10 cellular contexts compared by ENCODE assay signal in the genomic region with DNA sequence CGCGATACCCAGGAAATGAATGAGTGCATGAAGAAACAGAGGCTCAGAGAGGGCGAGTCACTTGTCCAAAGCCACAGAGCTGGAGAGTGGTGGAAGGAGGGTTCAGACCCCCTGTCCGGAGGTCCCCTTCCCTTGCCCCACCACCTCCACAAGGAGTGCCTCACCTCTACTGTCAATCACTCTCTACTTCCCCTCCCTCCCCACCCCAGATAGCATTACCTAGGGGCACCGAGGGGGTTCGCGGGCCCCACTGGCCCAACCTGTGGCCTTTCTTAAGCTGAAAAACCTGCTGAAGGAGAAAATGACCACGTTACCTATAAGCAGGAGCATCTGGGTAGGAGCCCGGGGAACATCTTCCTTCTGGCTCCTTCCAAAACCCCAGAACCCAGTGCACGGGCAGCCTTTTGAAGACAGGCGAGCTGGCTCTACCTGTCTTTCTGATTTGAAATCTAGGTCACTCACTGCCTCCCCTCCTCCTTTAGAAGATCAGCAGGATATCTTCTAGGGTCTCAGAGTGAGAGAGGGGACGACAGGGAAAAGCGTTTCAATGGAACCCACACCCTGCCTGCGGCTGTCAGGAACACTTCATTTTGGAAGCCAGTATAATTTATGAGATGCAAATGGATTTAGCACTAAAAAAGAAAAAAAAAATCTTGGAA.
DNase-seq lines count a peak whose midpoint lies in the region; FAIRE-seq and TF ChIP-seq lines count a peak whose summit lies in the region.
"Had no signal": no experiment of that assay in that cellular context is flagged by ENCODE, and none has a peak within 500 bp of the region (broad histone marks: within the 10 kb centered on the region; RNA-seq: fewer than 3 reads in every experiment).

No MANE protein-coding gene starts in this region.

- FAIRE-seq in astrocyte (lab: Jason Lieb, UNC) = no peak

- H2BK12ac ChIP-seq in mesenchymal stem cell (ENCODE audit: low read length in 2 of 2) = peak overlapping the region; percentile 70 to 87

- H3K36me3 Mint-ChIP-seq in HFFc6 (ENCODE audit: low read depth) = peaks cover 5% of the 10 kb centered on the region; the same call in 1 of the 2 replicates
- peaks cover 2% of the 10 kb centered on the region for H3K36me3 Mint-ChIP-seq in astrocyte (ENCODE audit: low read depth, unreplicated experiment)
- H3K36me3 Mint-ChIP-seq: natural killer cell treated with Interleukin-12 subunit alpha and Interleukin-12 subunit beta and Interleukin-15 and Interleukin-18, amount 100 ng/mL, for 72 hours had no signal

- H2AK5ac ChIP-seq in mesenchymal stem cell (ENCODE audit: low read length, severe bottlenecking) = peak overlapping the region; percentile 4

- H3K4me2 ChIP-seq in astrocyte (ENCODE audit: low read length) (peak overlapping the region; percentile 78), mesenchymal stem cell (ENCODE audit: low read length, poor library complexity, severe bottlenecking) (no peak overlapping the region)

- H2BK5ac ChIP-seq in mesenchymal stem cell (ENCODE audit: low read depth, low read length, poor library complexity, severe bottlenecking) = no peak overlapping the region

- H3K14ac ChIP-seq in mesenchymal stem cell (ENCODE audit: low read length in 2 of 2) = peak overlapping the region in 1 of 2 experiments; percentile 44

- peak overlapping the region; percentile 82 for H2BK15ac ChIP-seq in mesenchymal stem cell (ENCODE audit: low read depth, poor library complexity, severe bottlenecking)

- H3K4ac ChIP-seq in mesenchymal stem cell (ENCODE audit: low read depth in 1 of 2, low read length in 2 of 2) = peak overlapping the region; percentile 33 to 46

- no peak overlapping the region for H3K4me3 Mint-ChIP-seq in HFFc6
- H3K4me3 Mint-ChIP-seq in astrocyte (ENCODE audit: unreplicated experiment) = no peak overlapping the region
- H3K4me3 Mint-ChIP-seq: natural killer cell treated with Interleukin-12 subunit alpha and Interleukin-12 subunit beta and Interleukin-15 and Interleukin-18, amount 100 ng/mL, for 72 hours had no signal

- H3K4me1 Mint-ChIP-seq in HFFc6 (ENCODE audit: low read depth) (peaks cover 16% of the 10 kb centered on the region), astrocyte (ENCODE audit: low read depth, unreplicated experiment) (peaks cover 1% of the 10 kb centered on the region)

- H3K18ac ChIP-seq in mesenchymal stem cell (ENCODE audit: low read depth in 1 of 2, low read length in 2 of 2) = peak overlapping the region; percentile 52 to 78

- H3K27me3 ChIP-seq in astrocyte (ENCODE audit: insufficient read depth, low read length) (no peaks in the 10 kb centered on the region), mesenchymal stem cell (ENCODE audit: control insufficient read depth in 1 of 2, insufficient read depth in 1 of 2, low read length in 2 of 2) (no peaks in the 10 kb centered on the region)

- no peak overlapping the region for H4K91ac ChIP-seq in mesenchymal stem cell (ENCODE audit: low read length)

- no peak overlapping the region for H3K4me3 ChIP-seq in astrocyte (ENCODE audit: insufficient read depth, low read depth, low read length)
- no peak overlapping the region for H3K4me3 ChIP-seq in mesenchymal stem cell (ENCODE audit: insufficient read depth in 1 of 2, low read depth in 1 of 2, low read length in 2 of 2)

- 92% methylated on average over 13 of the region's 14 CpGs for WGBS in mesenchymal stem cell

- H3K4me1 ChIP-seq in astrocyte (ENCODE audit: insufficient read depth, low read length) (peaks cover 26% of the 10 kb centered on the region), mesenchymal stem cell (ENCODE audit: control insufficient read depth, insufficient read depth, low read depth, low read length) (peaks cover 10% of the 10 kb centered on the region)

- peaks cover 4% of the 10 kb centered on the region; the same call in 1 of the 2 replicates for H3K27me3 Mint-ChIP-seq in HFFc6 (ENCODE audit: insufficient read depth)
- H3K27me3 Mint-ChIP-seq in astrocyte (ENCODE audit: low read depth, unreplicated experiment) = peaks cover 3% of the 10 kb centered on the region

- H4K8ac ChIP-seq in mesenchymal stem cell (ENCODE audit: low read length) = no peak overlapping the region

- H3K27ac Mint-ChIP-seq in HFFc6 (peak overlapping the region; percentile 84; the same call in 1 of the 2 replicates), astrocyte (ENCODE audit: unreplicated experiment) (no peak overlapping the region)
- H3K27ac Mint-ChIP-seq: natural killer cell treated with Interleukin-12 subunit alpha and Interleukin-12 subunit beta and Interleukin-15 and Interleukin-18, amount 100 ng/mL, for 72 hours had no signal

- H2AFZ ChIP-seq in astrocyte (ENCODE audit: low read depth, low read length) (no peak overlapping the region), mesenchymal stem cell (ENCODE audit: low read depth, low read length) (no peak overlapping the region)

- no peaks in the 10 kb centered on the region for H3K79me2 ChIP-seq in astrocyte (ENCODE audit: insufficient read depth, low read length)

- TF ChIP-seq CTCF in HFFc6 (IDR thresholded peaks at IDR 0.05) (no peak), astrocyte (IDR thresholded peaks at IDR 0.05; ENCODE audit: insufficient read depth, low read depth, low read length) (no peak)

- no peaks in the 10 kb centered on the region for H3K79me1 ChIP-seq in mesenchymal stem cell (replicated peaks; ENCODE audit: low read length, poor library complexity, severe bottlenecking)

- H3K9me3 ChIP-seq in astrocyte (ENCODE audit: insufficient read depth, low read depth, low read length) (no peaks in the 10 kb centered on the region), mesenchymal stem cell (ENCODE audit: control insufficient read depth, low read length) (no peaks in the 10 kb centered on the region)

- no peak for DNase-seq in HFFc6
- no peak for DNase-seq in astrocyte (ENCODE audit: low read depth)
- DNase-seq in mesenchymal stem cell = no peak
- DNase-seq in substantia nigra (lab: John Stamatoyannopoulos, UW) = no peak
- no peak for DNase-seq in stimulated activated CD4-positive, alpha-beta T cell treated with anti-CD3 and anti-CD28 coated beads, Interleukin-12 subunit alpha, Interleukin-12 subunit beta, amount 100 ng/mL, for 4 hours
- no peak for DNase-seq in effector CD8-positive, alpha-beta T cell (lab: John Stamatoyannopoulos, UW)
- no peak for DNase-seq in RPMI8226
- no peak for DNase-seq in activated CD4-positive, alpha-beta T cell treated with anti-CD3 and anti-CD28 coated beads, Interleukin-2, amount 50 U/mL, for 1 hour
- DNase-seq: COR-L47 had no signal

- H3K9me3 Mint-ChIP-seq in HFFc6 (no peaks in the 10 kb centered on the region), astrocyte (ENCODE audit: unreplicated experiment) (no peaks in the 10 kb centered on the region)
- H3K9me3 Mint-ChIP-seq: natural killer cell treated with Interleukin-12 subunit alpha and Interleukin-12 subunit beta and Interleukin-15 and Interleukin-18, amount 100 ng/mL, for 72 hours had no signal

- H3K23ac ChIP-seq in mesenchymal stem cell (ENCODE audit: low read length in 2 of 2) = no peak overlapping the region

- H3K27ac ChIP-seq in astrocyte (ENCODE audit: low read depth, low read length) (no peak overlapping the region), mesenchymal stem cell (ENCODE audit: low read length, poor library complexity, severe bottlenecking) (no peak overlapping the region), substantia nigra (ENCODE audit: low read depth, low read length, poor library complexity, severe bottlenecking) (peak overlapping the region; percentile 44)

- H4K20me1 ChIP-seq in astrocyte (ENCODE audit: insufficient read depth, low read length) = no peaks in the 10 kb centered on the region

- H2BK120ac ChIP-seq in mesenchymal stem cell (ENCODE audit: low read depth, low read length) = peak overlapping the region; percentile 27

- peak overlapping the region; percentile 16 for H3K9ac ChIP-seq in astrocyte (ENCODE audit: low read length)
- peak overlapping the region; percentile 17 for H3K9ac ChIP-seq in mesenchymal stem cell (ENCODE audit: low read length)

- H3K36me3 ChIP-seq in astrocyte (ENCODE audit: insufficient read depth, low read length) (no peaks in the 10 kb centered on the region), mesenchymal stem cell (ENCODE audit: control insufficient read depth in 1 of 2, insufficient read depth in 2 of 2, low read depth in 1 of 2, low read length in 2 of 2) (no peaks in the 10 kb centered on the region)
